In the genomic region with DNA sequence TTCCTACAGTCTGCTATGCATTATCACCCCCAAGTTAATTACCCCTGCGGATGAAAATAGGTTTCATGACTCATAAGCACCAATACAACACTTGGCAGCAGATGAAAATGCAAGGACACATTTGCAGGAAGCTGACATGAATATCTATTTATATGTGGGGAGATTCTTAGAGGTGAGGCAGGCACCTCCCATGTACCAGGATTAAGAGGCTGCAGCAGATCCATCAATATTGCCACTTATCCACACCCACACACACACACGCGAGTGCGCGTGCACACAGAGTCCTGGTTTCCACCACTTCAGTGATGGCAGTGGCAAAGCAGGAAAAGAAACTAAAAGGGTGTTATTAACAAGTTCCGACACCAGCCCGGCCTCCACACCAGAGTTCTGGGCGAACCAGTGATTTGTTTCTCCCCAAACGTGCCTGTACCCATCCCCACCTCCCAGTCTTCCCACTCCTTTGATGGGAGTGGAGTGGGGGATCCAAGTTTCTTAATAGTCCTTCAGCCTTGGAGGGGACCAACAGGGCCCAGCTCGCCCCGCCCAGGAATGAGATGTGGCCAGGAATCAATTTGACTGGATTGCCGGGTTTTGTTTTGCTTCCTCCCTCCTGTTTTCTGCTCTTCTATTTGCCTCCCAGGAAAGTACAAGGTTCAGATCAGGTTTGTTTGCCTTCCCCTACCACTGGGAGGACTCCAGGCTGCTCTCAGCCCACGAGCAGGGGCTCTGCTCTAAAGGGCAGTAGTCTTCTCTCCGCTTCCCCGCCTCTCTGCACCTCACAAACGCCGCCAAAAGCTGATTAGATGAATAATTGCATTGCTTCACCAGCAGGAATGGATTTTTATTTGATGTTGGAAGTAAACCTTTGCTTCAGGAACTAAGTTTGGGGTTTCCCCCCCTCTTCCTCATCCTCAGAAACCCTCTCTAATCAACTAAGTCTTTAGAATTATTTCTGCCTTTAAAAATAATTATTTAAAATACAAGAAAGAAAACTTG, we compare ENCODE assay signal across 1 cellular context.
TF ChIP-seq lines count a peak whose summit lies in the region.

No MANE protein-coding gene starts in this region.

TF ChIP-seq in HepG2, 621 proteins besides CTCF, POLR2A, EP300 and RAD21 (continued from another document and continues in another):
- TF ChIP-seq, protein P1, sequence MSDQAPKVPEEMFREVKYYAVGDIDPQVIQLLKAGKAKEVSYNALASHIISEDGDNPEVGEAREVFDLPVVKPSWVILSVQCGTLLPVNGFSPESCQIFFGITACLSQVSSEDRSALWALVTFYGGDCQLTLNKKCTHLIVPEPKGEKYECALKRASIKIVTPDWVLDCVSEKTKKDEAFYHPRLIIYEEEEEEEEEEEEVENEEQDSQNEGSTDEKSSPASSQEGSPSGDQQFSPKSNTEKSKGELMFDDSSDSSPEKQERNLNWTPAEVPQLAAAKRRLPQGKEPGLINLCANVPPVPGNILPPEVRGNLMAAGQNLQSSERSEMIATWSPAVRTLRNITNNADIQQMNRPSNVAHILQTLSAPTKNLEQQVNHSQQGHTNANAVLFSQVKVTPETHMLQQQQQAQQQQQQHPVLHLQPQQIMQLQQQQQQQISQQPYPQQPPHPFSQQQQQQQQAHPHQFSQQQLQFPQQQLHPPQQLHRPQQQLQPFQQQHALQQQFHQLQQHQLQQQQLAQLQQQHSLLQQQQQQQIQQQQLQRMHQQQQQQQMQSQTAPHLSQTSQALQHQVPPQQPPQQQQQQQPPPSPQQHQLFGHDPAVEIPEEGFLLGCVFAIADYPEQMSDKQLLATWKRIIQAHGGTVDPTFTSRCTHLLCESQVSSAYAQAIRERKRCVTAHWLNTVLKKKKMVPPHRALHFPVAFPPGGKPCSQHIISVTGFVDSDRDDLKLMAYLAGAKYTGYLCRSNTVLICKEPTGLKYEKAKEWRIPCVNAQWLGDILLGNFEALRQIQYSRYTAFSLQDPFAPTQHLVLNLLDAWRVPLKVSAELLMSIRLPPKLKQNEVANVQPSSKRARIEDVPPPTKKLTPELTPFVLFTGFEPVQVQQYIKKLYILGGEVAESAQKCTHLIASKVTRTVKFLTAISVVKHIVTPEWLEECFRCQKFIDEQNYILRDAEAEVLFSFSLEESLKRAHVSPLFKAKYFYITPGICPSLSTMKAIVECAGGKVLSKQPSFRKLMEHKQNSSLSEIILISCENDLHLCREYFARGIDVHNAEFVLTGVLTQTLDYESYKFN (CRISPR knock-in tag; conservative IDR thresholded peaks at IDR 0.05), result peak; percentile 96
- TF ChIP-seq CCAR2 (optimal IDR thresholded peaks at IDR 0.05; ENCODE audit: low read depth, low read length) (no peak), ARNT (IDR thresholded peaks at IDR 0.05) (no peak), ZNF569 (CRISPR knock-in tag; IDR thresholded peaks at IDR 0.05; ENCODE audit: borderline replicate concordance) (no peak), PHF5A (CRISPR knock-in tag; IDR thresholded peaks at IDR 0.05; ENCODE audit: low read depth, unreplicated experiment) (no peak), ZNF136 (CRISPR knock-in tag; IDR thresholded peaks at IDR 0.05; ENCODE audit: low read depth) (0 out of 2 replicates have a peak, but pooled peaks have one; percentile 31), KLF9 (CRISPR knock-in tag; IDR thresholded peaks at IDR 0.05; ENCODE audit: low read depth) (no peak), REXO4 (CRISPR knock-in tag; IDR thresholded peaks at IDR 0.05; ENCODE audit: borderline replicate concordance) (no peak), TGIF2 (CRISPR knock-in tag; IDR thresholded peaks at IDR 0.05) (no peak), HIVEP1 (CRISPR knock-in tag; IDR thresholded peaks at IDR 0.05) (no peak), ZC3H13 (CRISPR knock-in tag; IDR thresholded peaks at IDR 0.05) (peak; percentile 4; the same call in 1 of the 2 replicates), ZNF260 (CRISPR knock-in tag; IDR thresholded peaks at IDR 0.05; ENCODE audit: borderline replicate concordance, low read depth) (no peak), KDM5A (IDR thresholded peaks at IDR 0.05; ENCODE audit: borderline replicate concordance, low read length) (no peak; the same call in 1 of the 2 replicates), TEAD3 (CRISPR knock-in tag; optimal IDR thresholded peaks at IDR 0.05; ENCODE audit: borderline replicate concordance) (peak; percentile 74), AGO2 (optimal IDR thresholded peaks at IDR 0.05; ENCODE audit: low read depth, low read length) (peak; percentile 37), NKX3-1 (CRISPR knock-in tag; IDR thresholded peaks at IDR 0.05) (no peak), ETV6 (CRISPR knock-in tag; conservative IDR thresholded peaks at IDR 0.05) (no peak), ZNF326 (CRISPR knock-in tag; IDR thresholded peaks at IDR 0.05; ENCODE audit: borderline replicate concordance) (no peak), XRCC5 (optimal IDR thresholded peaks at IDR 0.05; ENCODE audit: low read length) (peak; percentile 74), CEBPG (CRISPR knock-in tag; IDR thresholded peaks at IDR 0.05) (peak; percentile 81), FOXP1 (IDR thresholded peaks at IDR 0.05) (no peak), FOXP1 (CRISPR knock-in tag; IDR thresholded peaks at IDR 0.05) (peak; percentile 55), ZNF773 (CRISPR knock-in tag; IDR thresholded peaks at IDR 0.05; ENCODE audit: borderline replicate concordance) (no peak), ZNF891 (CRISPR knock-in tag; IDR thresholded peaks at IDR 0.05) (peak; percentile 34; the same call in 1 of the 2 replicates), ZNF350 (CRISPR knock-in tag; IDR thresholded peaks at IDR 0.05; ENCODE audit: borderline replicate concordance, low read depth) (peak; percentile 43; the same call in 1 of the 2 replicates), ZNF24 (IDR thresholded peaks at IDR 0.05) (no peak), ESRRA (CRISPR knock-in tag; IDR thresholded peaks at IDR 0.05; ENCODE audit: low read depth) (no peak), ZNF33A (CRISPR knock-in tag; IDR thresholded peaks at IDR 0.05; ENCODE audit: borderline replicate concordance) (no peak), NR1H2 (CRISPR knock-in tag; IDR thresholded peaks at IDR 0.05; ENCODE audit: borderline replicate concordance, low read depth) (no peak), DR1 (CRISPR knock-in tag; IDR thresholded peaks at IDR 0.05) (no peak), NR2F6 (IDR thresholded peaks at IDR 0.05) (peak; percentile 52), NR2F6 (CRISPR knock-in tag; IDR thresholded peaks at IDR 0.05) (peak; percentile 77), BORCS8-MEF2B (CRISPR knock-in tag; IDR thresholded peaks at IDR 0.05) (no peak), ZNF446 (CRISPR knock-in tag; IDR thresholded peaks at IDR 0.05) (no peak), MAZ (IDR thresholded peaks at IDR 0.05; ENCODE audit: borderline replicate concordance, low read depth, low read length) (peak; percentile 87; the same call in 1 of the 2 replicates), MAZ (CRISPR knock-in tag; IDR thresholded peaks at IDR 0.05; ENCODE audit: low read depth) (0 out of 2 replicates have a peak, but pooled peaks have one; percentile 65), ZNF619 (CRISPR knock-in tag; IDR thresholded peaks at IDR 0.05) (0 out of 2 replicates have a peak, but pooled peaks have one; percentile 4)
- TF ChIP-seq, protein P2, sequence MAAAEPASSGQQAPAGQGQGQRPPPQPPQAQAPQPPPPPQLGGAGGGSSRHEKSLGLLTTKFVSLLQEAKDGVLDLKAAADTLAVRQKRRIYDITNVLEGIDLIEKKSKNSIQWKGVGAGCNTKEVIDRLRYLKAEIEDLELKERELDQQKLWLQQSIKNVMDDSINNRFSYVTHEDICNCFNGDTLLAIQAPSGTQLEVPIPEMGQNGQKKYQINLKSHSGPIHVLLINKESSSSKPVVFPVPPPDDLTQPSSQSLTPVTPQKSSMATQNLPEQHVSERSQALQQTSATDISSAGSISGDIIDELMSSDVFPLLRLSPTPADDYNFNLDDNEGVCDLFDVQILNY (CRISPR knock-in tag; conservative IDR thresholded peaks at IDR 0.05), result no peak
- TF ChIP-seq, protein P3, sequence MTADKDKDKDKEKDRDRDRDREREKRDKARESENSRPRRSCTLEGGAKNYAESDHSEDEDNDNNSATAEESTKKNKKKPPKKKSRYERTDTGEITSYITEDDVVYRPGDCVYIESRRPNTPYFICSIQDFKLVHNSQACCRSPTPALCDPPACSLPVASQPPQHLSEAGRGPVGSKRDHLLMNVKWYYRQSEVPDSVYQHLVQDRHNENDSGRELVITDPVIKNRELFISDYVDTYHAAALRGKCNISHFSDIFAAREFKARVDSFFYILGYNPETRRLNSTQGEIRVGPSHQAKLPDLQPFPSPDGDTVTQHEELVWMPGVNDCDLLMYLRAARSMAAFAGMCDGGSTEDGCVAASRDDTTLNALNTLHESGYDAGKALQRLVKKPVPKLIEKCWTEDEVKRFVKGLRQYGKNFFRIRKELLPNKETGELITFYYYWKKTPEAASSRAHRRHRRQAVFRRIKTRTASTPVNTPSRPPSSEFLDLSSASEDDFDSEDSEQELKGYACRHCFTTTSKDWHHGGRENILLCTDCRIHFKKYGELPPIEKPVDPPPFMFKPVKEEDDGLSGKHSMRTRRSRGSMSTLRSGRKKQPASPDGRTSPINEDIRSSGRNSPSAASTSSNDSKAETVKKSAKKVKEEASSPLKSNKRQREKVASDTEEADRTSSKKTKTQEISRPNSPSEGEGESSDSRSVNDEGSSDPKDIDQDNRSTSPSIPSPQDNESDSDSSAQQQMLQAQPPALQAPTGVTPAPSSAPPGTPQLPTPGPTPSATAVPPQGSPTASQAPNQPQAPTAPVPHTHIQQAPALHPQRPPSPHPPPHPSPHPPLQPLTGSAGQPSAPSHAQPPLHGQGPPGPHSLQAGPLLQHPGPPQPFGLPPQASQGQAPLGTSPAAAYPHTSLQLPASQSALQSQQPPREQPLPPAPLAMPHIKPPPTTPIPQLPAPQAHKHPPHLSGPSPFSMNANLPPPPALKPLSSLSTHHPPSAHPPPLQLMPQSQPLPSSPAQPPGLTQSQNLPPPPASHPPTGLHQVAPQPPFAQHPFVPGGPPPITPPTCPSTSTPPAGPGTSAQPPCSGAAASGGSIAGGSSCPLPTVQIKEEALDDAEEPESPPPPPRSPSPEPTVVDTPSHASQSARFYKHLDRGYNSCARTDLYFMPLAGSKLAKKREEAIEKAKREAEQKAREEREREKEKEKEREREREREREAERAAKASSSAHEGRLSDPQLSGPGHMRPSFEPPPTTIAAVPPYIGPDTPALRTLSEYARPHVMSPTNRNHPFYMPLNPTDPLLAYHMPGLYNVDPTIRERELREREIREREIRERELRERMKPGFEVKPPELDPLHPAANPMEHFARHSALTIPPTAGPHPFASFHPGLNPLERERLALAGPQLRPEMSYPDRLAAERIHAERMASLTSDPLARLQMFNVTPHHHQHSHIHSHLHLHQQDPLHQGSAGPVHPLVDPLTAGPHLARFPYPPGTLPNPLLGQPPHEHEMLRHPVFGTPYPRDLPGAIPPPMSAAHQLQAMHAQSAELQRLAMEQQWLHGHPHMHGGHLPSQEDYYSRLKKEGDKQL (CRISPR knock-in tag; IDR thresholded peaks at IDR 0.05; ENCODE audit: low read depth), result no peak
- TF ChIP-seq, protein P4, sequence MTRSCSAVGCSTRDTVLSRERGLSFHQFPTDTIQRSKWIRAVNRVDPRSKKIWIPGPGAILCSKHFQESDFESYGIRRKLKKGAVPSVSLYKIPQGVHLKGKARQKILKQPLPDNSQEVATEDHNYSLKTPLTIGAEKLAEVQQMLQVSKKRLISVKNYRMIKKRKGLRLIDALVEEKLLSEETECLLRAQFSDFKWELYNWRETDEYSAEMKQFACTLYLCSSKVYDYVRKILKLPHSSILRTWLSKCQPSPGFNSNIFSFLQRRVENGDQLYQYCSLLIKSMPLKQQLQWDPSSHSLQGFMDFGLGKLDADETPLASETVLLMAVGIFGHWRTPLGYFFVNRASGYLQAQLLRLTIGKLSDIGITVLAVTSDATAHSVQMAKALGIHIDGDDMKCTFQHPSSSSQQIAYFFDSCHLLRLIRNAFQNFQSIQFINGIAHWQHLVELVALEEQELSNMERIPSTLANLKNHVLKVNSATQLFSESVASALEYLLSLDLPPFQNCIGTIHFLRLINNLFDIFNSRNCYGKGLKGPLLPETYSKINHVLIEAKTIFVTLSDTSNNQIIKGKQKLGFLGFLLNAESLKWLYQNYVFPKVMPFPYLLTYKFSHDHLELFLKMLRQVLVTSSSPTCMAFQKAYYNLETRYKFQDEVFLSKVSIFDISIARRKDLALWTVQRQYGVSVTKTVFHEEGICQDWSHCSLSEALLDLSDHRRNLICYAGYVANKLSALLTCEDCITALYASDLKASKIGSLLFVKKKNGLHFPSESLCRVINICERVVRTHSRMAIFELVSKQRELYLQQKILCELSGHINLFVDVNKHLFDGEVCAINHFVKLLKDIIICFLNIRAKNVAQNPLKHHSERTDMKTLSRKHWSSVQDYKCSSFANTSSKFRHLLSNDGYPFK (CRISPR knock-in tag; IDR thresholded peaks at IDR 0.05; ENCODE audit: borderline replicate concordance), result no peak
- TF ChIP-seq, protein P5, sequence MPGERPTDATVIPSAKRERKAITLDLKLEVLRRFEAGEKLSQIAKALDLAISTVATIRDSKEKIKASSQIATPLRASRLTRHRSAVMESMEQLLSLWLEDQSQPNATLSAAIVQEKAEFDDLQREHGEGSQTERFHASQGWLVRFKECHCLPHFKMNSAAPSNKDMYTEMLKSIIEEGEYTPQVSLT (CRISPR knock-in tag; IDR thresholded peaks at IDR 0.05; ENCODE audit: borderline replicate concordance, low read depth), result no peak
- TF ChIP-seq, protein P6, sequence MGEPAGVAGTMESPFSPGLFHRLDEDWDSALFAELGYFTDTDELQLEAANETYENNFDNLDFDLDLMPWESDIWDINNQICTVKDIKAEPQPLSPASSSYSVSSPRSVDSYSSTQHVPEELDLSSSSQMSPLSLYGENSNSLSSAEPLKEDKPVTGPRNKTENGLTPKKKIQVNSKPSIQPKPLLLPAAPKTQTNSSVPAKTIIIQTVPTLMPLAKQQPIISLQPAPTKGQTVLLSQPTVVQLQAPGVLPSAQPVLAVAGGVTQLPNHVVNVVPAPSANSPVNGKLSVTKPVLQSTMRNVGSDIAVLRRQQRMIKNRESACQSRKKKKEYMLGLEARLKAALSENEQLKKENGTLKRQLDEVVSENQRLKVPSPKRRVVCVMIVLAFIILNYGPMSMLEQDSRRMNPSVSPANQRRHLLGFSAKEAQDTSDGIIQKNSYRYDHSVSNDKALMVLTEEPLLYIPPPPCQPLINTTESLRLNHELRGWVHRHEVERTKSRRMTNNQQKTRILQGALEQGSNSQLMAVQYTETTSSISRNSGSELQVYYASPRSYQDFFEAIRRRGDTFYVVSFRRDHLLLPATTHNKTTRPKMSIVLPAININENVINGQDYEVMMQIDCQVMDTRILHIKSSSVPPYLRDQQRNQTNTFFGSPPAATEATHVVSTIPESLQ (CRISPR knock-in tag; conservative IDR thresholded peaks at IDR 0.05), result no peak
- TF ChIP-seq, protein P7, sequence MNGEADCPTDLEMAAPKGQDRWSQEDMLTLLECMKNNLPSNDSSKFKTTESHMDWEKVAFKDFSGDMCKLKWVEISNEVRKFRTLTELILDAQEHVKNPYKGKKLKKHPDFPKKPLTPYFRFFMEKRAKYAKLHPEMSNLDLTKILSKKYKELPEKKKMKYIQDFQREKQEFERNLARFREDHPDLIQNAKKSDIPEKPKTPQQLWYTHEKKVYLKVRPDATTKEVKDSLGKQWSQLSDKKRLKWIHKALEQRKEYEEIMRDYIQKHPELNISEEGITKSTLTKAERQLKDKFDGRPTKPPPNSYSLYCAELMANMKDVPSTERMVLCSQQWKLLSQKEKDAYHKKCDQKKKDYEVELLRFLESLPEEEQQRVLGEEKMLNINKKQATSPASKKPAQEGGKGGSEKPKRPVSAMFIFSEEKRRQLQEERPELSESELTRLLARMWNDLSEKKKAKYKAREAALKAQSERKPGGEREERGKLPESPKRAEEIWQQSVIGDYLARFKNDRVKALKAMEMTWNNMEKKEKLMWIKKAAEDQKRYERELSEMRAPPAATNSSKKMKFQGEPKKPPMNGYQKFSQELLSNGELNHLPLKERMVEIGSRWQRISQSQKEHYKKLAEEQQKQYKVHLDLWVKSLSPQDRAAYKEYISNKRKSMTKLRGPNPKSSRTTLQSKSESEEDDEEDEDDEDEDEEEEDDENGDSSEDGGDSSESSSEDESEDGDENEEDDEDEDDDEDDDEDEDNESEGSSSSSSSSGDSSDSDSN (CRISPR knock-in tag; IDR thresholded peaks at IDR 0.05), result peak; percentile 40; the same call in 1 of the 2 replicates
